In the genomic region with DNA sequence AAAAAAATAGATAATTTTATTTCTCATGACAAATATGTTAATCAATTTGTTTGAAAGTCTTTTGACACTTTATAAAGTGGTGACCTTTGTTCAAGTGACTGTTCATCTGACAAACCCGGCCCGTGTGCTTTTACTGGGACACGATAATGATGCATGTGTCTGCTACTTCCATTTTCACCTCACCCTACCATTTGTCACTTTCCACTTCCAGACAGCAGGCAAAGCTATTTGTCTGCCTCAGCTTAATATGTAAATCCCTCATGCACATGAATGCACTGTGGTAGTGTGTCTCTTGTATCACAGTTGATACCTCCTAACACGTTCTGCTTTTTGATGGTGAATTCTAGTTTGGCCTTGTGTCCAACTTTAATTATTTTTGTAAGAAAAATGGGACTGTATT, we compare ENCODE assay signal across 23 cellular contexts.
"Had no signal": no experiment of that assay in that cellular context is flagged by ENCODE, and none has a peak within 500 bp of the region (broad histone marks: within the 10 kb centered on the region; RNA-seq: fewer than 3 reads in every experiment).

No MANE protein-coding gene starts in this region.

- H3K9me3 ChIP-seq: left ventricle myocardium inferior, ovary, right atrium auricular region, right lobe of liver, suprapubic skin, thoracic aorta, tibial artery, upper lobe of right lung had no signal

- H3K27ac Mint-ChIP-seq: natural killer cell; progenitor cell of endocrine pancreas; stimulated activated naive B cell treated with anti-CD40 and anti-IgM and Interleukin-4, amounts not matched to agents 10 μg/mL and 1 μg/mL and 100 μg/mL, for 72 hours had no signal

- H3K27me3 Mint-ChIP-seq: naive B cell; progenitor cell of endocrine pancreas; stimulated activated naive B cell treated with anti-CD40 and anti-IgM and Interleukin-4, amounts not matched to agents 10 μg/mL and 1 μg/mL and 100 μg/mL, for 72 hours had no signal

- H3K27me3 ChIP-seq: hepatocyte, ovary, right atrium auricular region, right lobe of liver, suprapubic skin, tibial artery, upper lobe of right lung had no signal

- H3K36me3 ChIP-seq: ovary had no signal

- H2AFZ ChIP-seq: hepatocyte had no signal

- ATAC-seq: natural killer cell; right lobe of liver; stimulated activated naive B cell treated with anti-CD40 and anti-IgM and Interleukin-4, amounts not matched to agents 10 μg/mL and 1 μg/mL and 100 μg/mL, for 72 hours; stimulated activated naive CD8-positive, alpha-beta T cell treated with anti-CD3 and anti-CD28 coated beads, Interleukin-15, Interleukin-2, amounts not matched to agents 100 U/mL and 50 U/mL, for 24 hours; upper lobe of right lung had no signal

- DNase-seq: islet precursor cell; left ventricle myocardium inferior; naive B cell; natural killer cell; nephron progenitor cell; ovary; right lobe of liver; stimulated activated CD4-positive, alpha-beta T cell treated with anti-CD3 and anti-CD28 coated beads, Interleukin-12 subunit alpha, Interleukin-12 subunit beta, amount 100 ng/mL, for 4 hours; stimulated activated CD4-positive, alpha-beta T cell treated with anti-CD3 and anti-CD28 coated beads, Interleukin-15, amount 100 ng/mL, for 24 hours; stimulated activated CD4-positive, alpha-beta T cell treated with anti-CD3 and anti-CD28 coated beads, Interleukin-2, amount 100 ng/mL, for 24 hours; stimulated activated CD4-positive, alpha-beta T cell treated with anti-CD3 and anti-CD28 coated beads, Interleukin-4, amount 100 ng/mL, for 1 hour; stimulated activated naive B cell treated with anti-CD40 and anti-IgM and Interleukin-4, amounts not matched to agents 10 μg/mL and 1 μg/mL and 100 μg/mL, for 72 hours; stimulated activated naive CD8-positive, alpha-beta T cell treated with anti-CD3 and anti-CD28 coated beads, Interleukin-15, Interleukin-2, amounts not matched to agents 100 U/mL and 50 U/mL, for 24 hours; tibial artery; trophoblast cell; upper lobe of right lung had no signal

- H3K4me3 ChIP-seq: hepatocyte, left ventricle myocardium inferior, lung, ovary, right atrium auricular region, right lobe of liver, suprapubic skin, thoracic aorta, tibial artery, upper lobe of right lung had no signal

- H3K27ac ChIP-seq: hepatocyte, left ventricle myocardium inferior, ovary, right atrium auricular region, right lobe of liver, suprapubic skin, thoracic aorta, tibial artery, upper lobe of right lung had no signal

- H3K4me1 ChIP-seq: right lobe of liver, suprapubic skin, tibial artery, upper lobe of right lung had no signal

- H3K4me2 ChIP-seq: hepatocyte had no signal

- H3K4me3 Mint-ChIP-seq: naive B cell; natural killer cell; nephron progenitor cell; stimulated activated naive B cell treated with anti-CD40 and anti-IgM and Interleukin-4, amounts not matched to agents 10 μg/mL and 1 μg/mL and 100 μg/mL, for 72 hours had no signal

- H3K79me2 ChIP-seq: hepatocyte had no signal

- FAIRE-seq: urothelium cell line had no signal

- H3K9me3 Mint-ChIP-seq: natural killer cell; stimulated activated naive B cell treated with anti-CD40 and anti-IgM and Interleukin-4, amounts not matched to agents 10 μg/mL and 1 μg/mL and 100 μg/mL, for 72 hours had no signal
